Comparison of ENCODE assay signal across 8 cellular contexts in the genomic region with DNA sequence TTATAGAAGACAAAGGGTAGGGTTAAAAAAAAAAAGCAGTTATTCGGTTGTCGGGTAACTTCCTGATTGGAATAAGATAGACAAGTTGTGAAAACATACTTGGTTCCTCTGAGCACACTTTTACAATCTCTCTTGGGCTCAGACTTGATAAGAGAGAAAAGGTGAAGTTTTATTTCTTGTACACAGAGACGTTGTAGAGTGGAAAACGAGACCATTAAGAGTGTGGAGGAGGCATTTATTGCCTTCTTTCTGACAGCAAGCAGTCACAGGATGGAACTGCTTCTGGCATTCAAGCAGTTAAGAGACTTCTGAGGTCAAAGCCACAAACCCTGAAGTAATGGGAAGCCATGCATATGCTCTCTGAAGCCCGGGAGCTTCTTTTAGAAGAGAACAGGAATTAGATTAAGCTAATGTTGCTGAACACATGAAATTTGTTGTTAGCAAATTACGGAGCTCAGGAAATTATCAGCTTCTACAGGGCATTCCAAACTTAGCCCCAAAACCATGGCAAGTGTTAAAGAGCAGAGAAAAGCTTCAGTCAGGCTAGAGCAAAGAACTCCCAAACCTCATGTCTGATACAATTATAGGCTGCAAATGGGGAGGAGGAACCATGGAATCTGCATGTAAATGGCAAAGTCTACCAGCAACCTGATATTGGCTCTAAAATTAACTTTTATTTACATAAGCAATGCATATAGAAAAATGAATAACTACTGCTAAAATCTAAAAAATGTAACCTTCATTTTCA. TPM values are rescaled to one million over a fixed set of nuclear protein-coding genes. Genes with fewer than 3 reads are reported as not detected.
DNase-seq lines count a peak whose midpoint lies in the region; ATAC-seq and TF ChIP-seq lines count a peak whose summit lies in the region.

No MANE protein-coding gene starts in this region.

- H3K18ac ChIP-seq in mesendoderm (ENCODE audit: low read length), result no peak overlapping the region

- no CpG with 5 or more reads among the region's 6 CpGs for WGBS in mesendoderm (ENCODE audit: extremely low coverage, insufficient coverage, low lambda C conversion rate)

- no peak overlapping the region for H3K23ac ChIP-seq in mesendoderm (ENCODE audit: low read length)

- H3K4me1 ChIP-seq in CD8-positive, alpha-beta memory T cell (ENCODE audit: insufficient read depth, low read length), result peaks cover 99% of the 10 kb centered on the region
- no peaks in the 10 kb centered on the region for H3K4me1 ChIP-seq in mesendoderm (ENCODE audit: control insufficient read depth, low read depth, low read length)

- peak overlapping the region; percentile 36 to 84 (median 74) for H3K4me3 Mint-ChIP-seq in CD8-positive, alpha-beta memory T cell
- H3K4me3 Mint-ChIP-seq in activated CD8-positive, alpha-beta memory T cell treated with anti-CD3 and anti-CD28 coated beads, Interleukin-2, amount 10 ng/mL, durations not matched to agents 7 days and 5 days, result peak overlapping the region; percentile 20

- peak; percentile 22 for ATAC-seq in HG03469 (IDR thresholded peaks at IDR 0.05; ENCODE audit: unreplicated experiment)
- peak; percentile 44 for ATAC-seq in activated CD8-positive, alpha-beta memory T cell treated with anti-CD3 and anti-CD28 coated beads, Interleukin-2, amount 10 ng/mL, durations not matched to agents 7 days and 5 days

- no peak overlapping the region for H2BK120ac ChIP-seq in mesendoderm (ENCODE audit: low read depth, low read length)

- POLR2A ChIA-PET in CD8-positive, alpha-beta memory T cell (lab: Charles Lee), result interaction anchor here (1.0 to 1.2 kb wide), 2 partner anchors 18 to 24 kb away, joined by 3 to 9 read pairs; no protein-coding TSS in a partner anchor
- POLR2A ChIA-PET in GM10248 (lab: Yijun Ruan, JAX), result no interaction called here

- H3K79me1 ChIP-seq in mesendoderm (ENCODE audit: low read length), result no peaks in the 10 kb centered on the region

- H3K36me3 ChIP-seq in CD8-positive, alpha-beta memory T cell (ENCODE audit: insufficient read depth, low read length), result no peaks in the 10 kb centered on the region
- H3K36me3 ChIP-seq in mesendoderm (ENCODE audit: control insufficient read depth, insufficient read depth, low read length), result no peaks in the 10 kb centered on the region

- no peak overlapping the region for H2BK15ac ChIP-seq in mesendoderm (replicated peaks; ENCODE audit: low read depth)

- H3K79me2 ChIP-seq in mesendoderm (ENCODE audit: control insufficient read depth, insufficient read depth, low read length), result no peaks in the 10 kb centered on the region

- H3K27me3 Mint-ChIP-seq in CD8-positive, alpha-beta memory T cell, result no peaks in the 10 kb centered on the region
- H3K27me3 Mint-ChIP-seq in activated CD8-positive, alpha-beta memory T cell treated with anti-CD3 and anti-CD28 coated beads, Interleukin-2, amount 10 ng/mL, durations not matched to agents 7 days and 5 days, result no peaks in the 10 kb centered on the region

- no peak overlapping the region for H3K4me2 ChIP-seq in mesendoderm (ENCODE audit: low read length)

- H2AK5ac ChIP-seq in mesendoderm (ENCODE audit: low read length), result no peak overlapping the region

- no peak for TF ChIP-seq CTCF in GM10248 (IDR thresholded peaks at IDR 0.05; ENCODE audit: control extremely low read depth, extremely low read depth, low read depth, missing control alignments)

- H3K27me3 ChIP-seq in CD8-positive, alpha-beta memory T cell (ENCODE audit: insufficient read depth, low read length, poor library complexity, severe bottlenecking), result no peaks in the 10 kb centered on the region
- no peaks in the 10 kb centered on the region for H3K27me3 ChIP-seq in mesendoderm (ENCODE audit: insufficient read depth, low read length, poor library complexity)

- no peak overlapping the region for H4K8ac ChIP-seq in mesendoderm (ENCODE audit: low read depth, low read length)

- no peak overlapping the region for H2BK5ac ChIP-seq in mesendoderm (ENCODE audit: low read length)

- peaks cover 85 to 95% (median 90%) of the 10 kb centered on the region in 3 donors for H3K4me1 Mint-ChIP-seq in CD8-positive, alpha-beta memory T cell
- H3K4me1 Mint-ChIP-seq in activated CD8-positive, alpha-beta memory T cell treated with anti-CD3 and anti-CD28 coated beads, Interleukin-2, amount 10 ng/mL, durations not matched to agents 7 days and 5 days, result peaks cover 66% of the 10 kb centered on the region

- no peaks in the 10 kb centered on the region for H3K9me3 ChIP-seq in CD8-positive, alpha-beta memory T cell (ENCODE audit: low read length)

- no peaks in the 10 kb centered on the region for H3K9me3 Mint-ChIP-seq in CD8-positive, alpha-beta memory T cell
- no peaks in the 10 kb centered on the region for H3K9me3 Mint-ChIP-seq in activated CD8-positive, alpha-beta memory T cell treated with anti-CD3 and anti-CD28 coated beads, Interleukin-2, amount 10 ng/mL, durations not matched to agents 7 days and 5 days (ENCODE audit: low read depth)

- CTCF ChIA-PET in CD8-positive, alpha-beta memory T cell (lab: Charles Lee), result interaction anchor here (0.8 to 2.9 kb wide), 3 partner anchors 16 to 25 kb away, joined by 3 to 16 read pairs (median 4); no protein-coding TSS in a partner anchor
- CTCF ChIA-PET in activated CD8-positive, alpha-beta memory T cell treated with anti-CD3 and anti-CD28 coated beads, Interleukin-2, amount 10 ng/mL, durations not matched to agents 7 days and 5 days (lab: Charles Lee), result interaction anchor here (0.7 to 2.2 kb wide), 5 partner anchors 10 to 43 kb away, joined by 3 to 12 read pairs (median 3); no protein-coding TSS in a partner anchor
- CTCF ChIA-PET in GM10248 (lab: Yijun Ruan, JAX), result interaction anchor here (1.1 to 7.6 kb wide), 3 partner anchors 11 to 26 kb away, joined by 5 to 34 read pairs (median 6); no protein-coding TSS in a partner anchor

- H3K9ac ChIP-seq in mesendoderm (ENCODE audit: low read length), result no peak overlapping the region

- peak overlapping the region; percentile 37 for H3K4me3 ChIP-seq in CD8-positive, alpha-beta memory T cell (ENCODE audit: low read length)
- H3K4me3 ChIP-seq in mesendoderm (ENCODE audit: low read length), result no peak overlapping the region

- H3K27ac ChIP-seq in CD8-positive, alpha-beta memory T cell (ENCODE audit: low read depth, low read length), result no peak overlapping the region
- H3K27ac ChIP-seq in mesendoderm (ENCODE audit: low read depth, low read length), result no peak overlapping the region

- H3K4ac ChIP-seq in mesendoderm (ENCODE audit: low read depth, low read length), result no peak overlapping the region

- H3K27ac Mint-ChIP-seq in CD8-positive, alpha-beta memory T cell, result peak overlapping the region; percentile 82 to 95 (median 90)
- H3K27ac Mint-ChIP-seq in activated CD8-positive, alpha-beta memory T cell treated with anti-CD3 and anti-CD28 coated beads, Interleukin-2, amount 10 ng/mL, durations not matched to agents 7 days and 5 days, result peak overlapping the region; percentile 64

- H4K5ac ChIP-seq in mesendoderm (ENCODE audit: low read length), result no peak overlapping the region

- H3K36me3 Mint-ChIP-seq in CD8-positive, alpha-beta memory T cell, result peaks cover 0 to 10% (median 2%) of the 10 kb centered on the region in 3 donors
- H3K36me3 Mint-ChIP-seq in activated CD8-positive, alpha-beta memory T cell treated with anti-CD3 and anti-CD28 coated beads, Interleukin-2, amount 10 ng/mL, durations not matched to agents 7 days and 5 days, result peaks cover 5% of the 10 kb centered on the region

- DNase-seq in CD8-positive, alpha-beta memory T cell, result peak in 2 of 5 donors; percentile 50 to 60
- DNase-seq in activated CD8-positive, alpha-beta memory T cell treated with anti-CD3 and anti-CD28 coated beads, Interleukin-2, amount 10 ng/mL, durations not matched to agents 7 days and 5 days, result peak; percentile 51
- DNase-seq in mesendoderm (peak; percentile 22), DMS53 (lab: John Stamatoyannopoulos, UW) (no peak), GM10248 (ENCODE audit: extremely low spot score) (no peak), NCI-H1694 (lab: John Stamatoyannopoulos, UW) (no peak), NCI-H146 treated with DMSO at 0.1 percent for 48 hours (lab: John Stamatoyannopoulos, UW; ENCODE audit: unreplicated experiment) (no peak)

- H3K56ac ChIP-seq in mesendoderm (ENCODE audit: low read length), result no peak overlapping the region

RNA-seq across cellular contexts. Expression of gene S1PR1, which starts 26.0 kb away (rescaled TPM):
- total RNA-seq in CD8-positive, alpha-beta memory T cell, result 100 to 1,000 TPM; 118 to 123 TPM
- polyA plus RNA-seq in CD8-positive, alpha-beta memory T cell, result 203 TPM
- total RNA-seq in activated CD8-positive, alpha-beta memory T cell treated with anti-CD3 and anti-CD28 coated beads, Interleukin-2, amount 10 ng/mL, durations not matched to agents 7 days and 5 days, result 10 to 100 TPM; 56.0 to 68.2 TPM
- polyA plus RNA-seq in mesendoderm (2013, experiment 1 of 2), result 0.52 TPM
- polyA plus RNA-seq in mesendoderm (2013, experiment 2 of 2), result 0.53 TPM

Comparison
In these comparisons a context has a peak if more than half of its experiments do, and no peak if none do; other contexts are left out.
1. DNase-seq: peak in activated CD8-positive, alpha-beta memory T cell treated with anti-CD3 and anti-CD28 coated beads, Interleukin-2, amount 10 ng/mL, durations not matched to agents 7 days and 5 days (single experiment) and mesendoderm (single experiment); none in DMS53 (single experiment), GM10248 (single experiment), NCI-H1694 (single experiment) and NCI-H146 treated with DMSO at 0.1 percent for 48 hours (single experiment).